In the genomic region with DNA sequence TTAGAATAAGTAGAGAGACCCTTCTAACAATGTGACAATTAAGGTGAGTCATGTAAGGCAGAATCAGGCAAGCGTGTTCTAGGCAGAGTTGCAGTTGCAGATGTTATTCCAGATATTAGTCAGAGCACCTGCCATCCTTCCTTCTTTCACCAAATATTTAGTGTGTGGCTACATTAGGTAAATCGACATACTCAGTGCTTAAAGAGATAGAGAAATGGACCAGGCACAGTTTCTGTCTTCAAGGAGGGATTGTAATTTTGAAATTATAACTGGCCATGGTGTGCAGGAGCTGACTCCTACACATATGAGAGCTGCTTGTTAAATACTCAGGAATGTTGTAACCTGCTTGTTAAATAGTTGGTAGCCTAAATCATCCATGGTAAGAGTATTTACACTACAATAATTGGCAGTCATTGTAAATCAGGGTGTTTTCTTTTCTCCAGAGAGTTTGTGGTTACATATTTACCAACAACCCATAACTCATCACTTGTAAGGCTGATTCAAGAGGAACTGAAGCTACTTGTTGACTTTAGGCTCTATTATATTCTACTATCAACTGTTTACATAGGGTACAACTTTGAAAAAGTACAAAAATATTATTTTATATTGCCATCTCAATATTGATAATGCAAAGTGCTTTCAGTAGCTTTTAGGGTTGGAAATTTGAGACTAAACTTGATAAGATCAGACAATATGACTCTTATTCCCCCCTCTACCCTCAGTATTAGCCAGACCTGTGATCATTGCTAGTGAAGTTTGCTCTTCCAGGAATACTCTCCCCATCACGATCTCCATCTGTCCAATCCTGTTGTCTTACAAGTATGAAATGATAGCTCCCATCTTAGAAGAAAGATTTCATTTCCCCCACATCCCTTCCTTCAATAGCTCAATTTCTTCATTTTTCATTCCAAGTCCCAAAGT, we compare ENCODE assay signal across 11 cellular contexts.
A peak's percentile ranks its signal among the peaks of the same experiment; 100 is the strongest.
DNase-seq lines count a peak whose midpoint lies in the region; ATAC-seq, FAIRE-seq and TF ChIP-seq lines count a peak whose summit lies in the region.
"Had no signal": no experiment of that assay in that cellular context is flagged by ENCODE, and none has a peak within 500 bp of the region (broad histone marks: within the 10 kb centered on the region; RNA-seq: fewer than 3 reads in every experiment).

No MANE protein-coding gene starts in this region.

- no peak for TF ChIP-seq POLR2A in GM12891 (IDR thresholded peaks at IDR 0.05; ENCODE audit: low read depth, low read length)

- peak; percentile 95 for FAIRE-seq in GM12891 (lab: Jason Lieb, UNC)
- no peak for FAIRE-seq in frontal cortex (lab: Jason Lieb, UNC)

- peak; percentile 35 for DNase-seq in GM12891 (ENCODE audit: insufficient read length, low spot score)
- peak; percentile 7 for DNase-seq in dermis blood vessel endothelial cell
- no peak for DNase-seq in CD1c-positive myeloid dendritic cell (ENCODE audit: extremely low spot score)
- no peak for DNase-seq in amygdala (lab: John Stamatoyannopoulos, UW)
- no peak for DNase-seq in frontal cortex (ENCODE audit: low spot score in 2 of 2)
- no peak for DNase-seq in NOMO-1 treated with dmso at 0.1 percent for 144 hours (lab: John Stamatoyannopoulos, UW; ENCODE audit: unreplicated experiment)
- DNase-seq: effector memory CD4-positive, alpha-beta T cell; naive thymus-derived CD4-positive, alpha-beta T cell; NCI-H526 treated with DMSO at 0.1 percent for 48 hours had no signal

- ATAC-seq in GM21390 (IDR thresholded peaks at IDR 0.05; ENCODE audit: unreplicated experiment) (peak; percentile 92), HG03175 (IDR thresholded peaks at IDR 0.05; ENCODE audit: unreplicated experiment) (peak; percentile 93)
- ATAC-seq: naive thymus-derived CD4-positive, alpha-beta T cell had no signal

TF ChIP-seq in GM12891, 5 proteins besides CTCF, POLR2A, EP300 and RAD21:
- TF ChIP-seq SPI1 (IDR thresholded peaks at IDR 0.05; ENCODE audit: low read depth, low read length) (peak; percentile 68), POU2F2 (IDR thresholded peaks at IDR 0.05; ENCODE audit: low read depth, low read length) (peak; percentile 64; the same call in 1 of the 2 replicates), POLR2AphosphoS5 (IDR thresholded peaks at IDR 0.05; ENCODE audit: low read depth, low read length) (no peak), PAX5 (IDR thresholded peaks at IDR 0.05; ENCODE audit: insufficient read depth, low read length, severe bottlenecking) (peak; percentile 98)

Comparison
In these comparisons a context has a peak if more than half of its experiments do, and no peak if none do; other contexts are left out.
1. DNase-seq: peak in GM12891 (single experiment) and dermis blood vessel endothelial cell (single experiment); none in CD1c-positive myeloid dendritic cell (single experiment), amygdala (0 of 56), frontal cortex (0 of 2) and NOMO-1 treated with dmso at 0.1 percent for 144 hours (single experiment).